ENCODE assay signal across 12 cellular contexts in genomic region chr7:106068538-106068961, GRCh38. TPM values are rescaled to one million over a fixed set of nuclear protein-coding genes. Genes with fewer than 3 reads are reported as not detected.
DNase-seq lines count a peak whose midpoint lies in the region; ATAC-seq and TF ChIP-seq lines count a peak whose summit lies in the region.
"Had no signal": no experiment of that assay in that cellular context is flagged by ENCODE, and none has a peak within 500 bp of the region (broad histone marks: within the 10 kb centered on the region; RNA-seq: fewer than 3 reads in every experiment).

No MANE protein-coding gene starts in this region.

- BruUV-seq in Calu3 (replicated peaks; lab: Mats Ljungman, UMichigan), result no TSS peak

- H4K20me1 ChIP-seq in DND-41 (ENCODE audit: insufficient read depth, low read length) (no peaks in the 10 kb centered on the region), OCI-LY1 (ENCODE audit: insufficient read depth, low read length) (no peaks in the 10 kb centered on the region)

- no peak overlapping the region for H3K4me2 ChIP-seq in DND-41 (ENCODE audit: insufficient read depth, low read length)
- H3K4me2 ChIP-seq in OCI-LY1 (ENCODE audit: low read length), result peak overlapping the region; percentile 89; the same call in 1 of the 2 replicates

- DNase-seq in DND-41 (no peak), germinal center (ENCODE audit: low spot score) (no peak), Calu3 (no peak), NCI-H1105 (lab: John Stamatoyannopoulos, UW) (no peak), EL (no peak)
- DNase-seq: BE2C; effector CD8-positive, alpha-beta T cell; NCI-H82; SHP77 had no signal

- no peaks in the 10 kb centered on the region for H3K9me2 ChIP-seq in OCI-LY1 (ENCODE audit: low read depth, low read length)

- WGBS in esophagus, 2 donors, result 73 to 80% methylated on average over 4 of the region's 4 CpGs

- H3K36me3 Mint-ChIP-seq in Calu3 (ENCODE audit: insufficient read depth, unreplicated experiment), result peaks cover 5% of the 10 kb centered on the region

- H3K36me3 ChIP-seq in DND-41 (ENCODE audit: insufficient read depth, low read length) (no peaks in the 10 kb centered on the region), OCI-LY1 (ENCODE audit: insufficient read depth, low read length) (no peaks in the 10 kb centered on the region), esophagus (ENCODE audit: control insufficient read depth in 2 of 2, insufficient read depth in 2 of 2, low read length in 1 of 2) (no peaks in the 10 kb centered on the region), rectal smooth muscle tissue (ENCODE audit: control insufficient read depth, insufficient read depth, low read length) (no peaks in the 10 kb centered on the region)
- H3K36me3 ChIP-seq: BE2C had no signal

- H3K9me3 ChIP-seq in DND-41 (ENCODE audit: insufficient read depth, low read length, severe bottlenecking) (no peaks in the 10 kb centered on the region), OCI-LY1 (ENCODE audit: low read length) (no peaks in the 10 kb centered on the region), esophagus (ENCODE audit: control insufficient read depth in 2 of 2, insufficient read depth in 1 of 2, low read depth in 1 of 2, low read length in 1 of 2) (no peaks in the 10 kb centered on the region)
- H3K9me3 ChIP-seq: BE2C had no signal

- H3F3A ChIP-seq in OCI-LY1 (ENCODE audit: insufficient read depth, low read length), result peaks cover 11% of the 10 kb centered on the region

- no peaks in the 10 kb centered on the region for H3K79me2 ChIP-seq in DND-41 (ENCODE audit: insufficient read depth, low read length)
- no peaks in the 10 kb centered on the region for H3K79me2 ChIP-seq in OCI-LY1 (ENCODE audit: insufficient read depth, low read length)

- no peak overlapping the region for H3K4me3 ChIP-seq in DND-41 (ENCODE audit: low read depth in 1 of 2, low read length in 2 of 2)
- no peak overlapping the region for H3K4me3 ChIP-seq in OCI-LY1 (ENCODE audit: low read depth, low read length, poor library complexity, severe bottlenecking)
- H3K4me3 ChIP-seq in esophagus (ENCODE audit: low read depth in 1 of 2, low read length in 2 of 2), result no peak overlapping the region
- no peak overlapping the region for H3K4me3 ChIP-seq in rectal smooth muscle tissue (ENCODE audit: low read length)

- intact Hi-C loops in Calu3 (cut with micrococcal nuclease; ENCODE audit: unreplicated experiment), result no loop called here

- no peak for ATAC-seq in DND-41 (ENCODE audit: insufficient read depth, low read depth)

- no peaks in the 10 kb centered on the region for H3K27me3 Mint-ChIP-seq in Calu3 (ENCODE audit: unreplicated experiment)

- TF ChIP-seq CTCF in DND-41 (IDR thresholded peaks at IDR 0.05; ENCODE audit: borderline replicate concordance, extremely low read depth, low read length, poor library complexity, severe bottlenecking), result no peak
- TF ChIP-seq CTCF in OCI-LY1 (IDR thresholded peaks at IDR 0.05; ENCODE audit: low read length), result no peak
- TF ChIP-seq CTCF in Calu3 (IDR thresholded peaks at IDR 0.05; ENCODE audit: unreplicated experiment), result no peak

- peak overlapping the region; percentile 100 for H3K27ac ChIP-seq in DND-41 (ENCODE audit: low read length)
- peak overlapping the region; percentile 99 for H3K27ac ChIP-seq in OCI-LY1 (ENCODE audit: low read depth, low read length, poor library complexity, severe bottlenecking)
- H3K27ac ChIP-seq in esophagus (ENCODE audit: low read depth in 2 of 2, low read length in 1 of 2), result peak overlapping the region; percentile 86 to 90
- peak overlapping the region; percentile 85 for H3K27ac ChIP-seq in rectal smooth muscle tissue (ENCODE audit: low read depth, low read length)

- H3K4me1 ChIP-seq in DND-41 (ENCODE audit: insufficient read depth, low read length) (peaks cover 52% of the 10 kb centered on the region), OCI-LY1 (ENCODE audit: insufficient read depth, low read length, severe bottlenecking) (peaks cover 91% of the 10 kb centered on the region), esophagus (ENCODE audit: control insufficient read depth in 2 of 2, insufficient read depth in 2 of 2, low read length in 1 of 2) (peaks cover 10 to 32% of the 10 kb centered on the region in 2 donors), rectal smooth muscle tissue (ENCODE audit: control insufficient read depth, insufficient read depth, low read length) (peaks cover 72% of the 10 kb centered on the region)

- H3K27me3 ChIP-seq in DND-41 (ENCODE audit: insufficient read depth, low read length, poor library complexity) (no peaks in the 10 kb centered on the region), OCI-LY1 (ENCODE audit: insufficient read depth, low read length) (no peaks in the 10 kb centered on the region), esophagus (ENCODE audit: control insufficient read depth in 1 of 2, insufficient read depth in 2 of 2, low read length in 2 of 2) (no peaks in the 10 kb centered on the region), rectal smooth muscle tissue (ENCODE audit: control insufficient read depth, insufficient read depth, low read length) (no peaks in the 10 kb centered on the region)
- H3K27me3 ChIP-seq: BE2C had no signal

- H2AFZ ChIP-seq in DND-41 (ENCODE audit: low read depth, low read length) (no peak overlapping the region), OCI-LY1 (ENCODE audit: low read length) (no peak overlapping the region)

- H3K27ac Mint-ChIP-seq in Calu3 (ENCODE audit: unreplicated experiment), result no peak overlapping the region

- CTCF ChIA-PET in Calu3 (lab: Charles Lee), result no interaction called here

- no peaks in the 10 kb centered on the region for H3K9me3 Mint-ChIP-seq in Calu3 (ENCODE audit: low read depth, unreplicated experiment)

- H3K4me1 Mint-ChIP-seq in Calu3 (ENCODE audit: low read depth, unreplicated experiment), result peaks cover 58% of the 10 kb centered on the region

- no peak overlapping the region for H3K9ac ChIP-seq in DND-41 (ENCODE audit: low read depth, low read length)
- H3K9ac ChIP-seq in OCI-LY1 (ENCODE audit: low read length), result peak overlapping the region; percentile 92
- no peak overlapping the region for H3K9ac ChIP-seq in rectal smooth muscle tissue (ENCODE audit: low read length)

- no peak overlapping the region for H3K4me3 Mint-ChIP-seq in Calu3 (ENCODE audit: low read depth, unreplicated experiment)

RNA-seq across cellular contexts. Expression of gene SYPL1, which starts 43.6 kb away (rescaled TPM):
- polyA plus RNA-seq in esophagus, result 100 to 1,000 TPM in 1 of 2 donors, 10 to 100 TPM in 1; 66.3 to 101 TPM
- 76.1 and 88.3 TPM in 2 replicates for total RNA-seq in Calu3 (2022)
